ENCODE assay signal across 13 cellular contexts in the genomic region with DNA sequence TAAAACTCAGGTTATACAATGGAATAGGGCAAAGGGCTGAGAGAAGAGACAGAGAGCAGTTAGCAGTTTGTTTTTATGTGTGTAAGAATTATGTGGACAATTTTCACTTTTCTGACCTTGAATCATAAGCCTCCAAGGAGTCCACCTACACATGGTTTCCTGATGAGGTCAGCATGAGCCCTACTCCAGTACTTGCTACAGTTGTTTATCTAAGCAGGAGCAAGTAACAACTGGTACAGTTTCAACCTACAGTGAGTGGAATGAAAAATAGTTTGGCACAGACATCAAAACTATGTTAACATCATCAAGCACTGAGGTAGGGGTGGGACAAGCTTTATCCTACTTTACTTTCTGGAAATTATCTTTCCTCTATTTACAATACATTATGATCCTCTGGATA.
DNase-seq lines count a peak whose midpoint lies in the region; ATAC-seq, FAIRE-seq and TF ChIP-seq lines count a peak whose summit lies in the region.
"Had no signal": no experiment of that assay in that cellular context is flagged by ENCODE, and none has a peak within 500 bp of the region (broad histone marks: within the 10 kb centered on the region; RNA-seq: fewer than 3 reads in every experiment).

No MANE protein-coding gene starts in this region.

- intact Hi-C loops in lower lobe of right lung (cut with DNase I): no loop called here

- H3K9me3 ChIP-seq in lower lobe of right lung: peaks cover 4% of the 10 kb centered on the region

- TF ChIP-seq CTCF in AG10803 (conservative IDR thresholded peaks at IDR 0.05; ENCODE audit: low read length): no peak
- no peak for TF ChIP-seq CTCF in choroid plexus epithelial cell (conservative IDR thresholded peaks at IDR 0.05; ENCODE audit: low read depth, low read length)
- TF ChIP-seq CTCF in lower lobe of right lung (IDR thresholded peaks at IDR 0.05): no peak

- H3K27me3 ChIP-seq in lower lobe of right lung (ENCODE audit: low read depth): no peaks in the 10 kb centered on the region

- ATAC-seq in lower lobe of right lung: peak; percentile 79 to 97
- ATAC-seq in HG02588 (IDR thresholded peaks at IDR 0.05; ENCODE audit: unreplicated experiment): no peak
- ATAC-seq: stimulated activated memory B cell treated with anti-CD40 and anti-IgM and Interleukin-4, amounts not matched to agents 10 μg/mL and 1 μg/mL and 100 μg/mL, for 72 hours had no signal

- no peaks in the 10 kb centered on the region for H3K4me1 ChIP-seq in lower lobe of right lung

- FAIRE-seq in HTR-8/SVneo (lab: Jason Lieb, UNC): peak; percentile 13
- FAIRE-seq: G401.6 had no signal

- no peaks in the 10 kb centered on the region for H3K36me3 ChIP-seq in lower lobe of right lung

- DNase-seq in AG10803 (ENCODE audit: low read depth): peak; percentile 33
- DNase-seq in HTR-8/SVneo (ENCODE audit: insufficient read length, low spot score): peak; percentile 47
- DNase-seq in choroid plexus epithelial cell (ENCODE audit: low read depth): peak; percentile 90
- no peak for DNase-seq in lower lobe of right lung
- DNase-seq in NK-92 (lab: John Stamatoyannopoulos, UW; ENCODE audit: unreplicated experiment): no peak
- DNase-seq in NCI-H82 (lab: John Stamatoyannopoulos, UW): no peak
- no peak for DNase-seq in 8988T
- DNase-seq: activated T-cell treated with anti-CD3 and anti-CD28 coated beads, Interleukin-2, amount 50 U/mL, for 48 hours; NCI-H1417 treated with DMSO at 0.1 percent for 48 hours; stimulated activated CD4-positive, alpha-beta T cell treated with anti-CD3 and anti-CD28 coated beads, Interleukin-4, amount 100 ng/mL, for 1 hour had no signal

- no peak overlapping the region for H3K27ac ChIP-seq in lower lobe of right lung

- H3K4me3 ChIP-seq in AG10803 (ENCODE audit: low read length) (no peak overlapping the region), choroid plexus epithelial cell (ENCODE audit: low read depth, low read length) (no peak overlapping the region), lower lobe of right lung (no peak overlapping the region)

Comparison
In these comparisons a context has a peak if more than half of its experiments do, and no peak if none do; other contexts are left out.
1. DNase-seq: peak in AG10803 (single experiment), HTR-8/SVneo (single experiment) and choroid plexus epithelial cell (single experiment); none in lower lobe of right lung (single experiment), NK-92 (single experiment), NCI-H82 (single experiment) and 8988T (single experiment).